ENCODE assay signal across 11 cellular contexts in genomic region chr2:85662899-85663683, GRCh38. TPM values are rescaled to one million over a fixed set of nuclear protein-coding genes. Genes with fewer than 3 reads are reported as not detected.
A peak's percentile ranks its signal among the peaks of the same experiment; 100 is the strongest.
DNase-seq lines count a peak whose midpoint lies in the region; ATAC-seq and TF ChIP-seq lines count a peak whose summit lies in the region.
"Had no signal": no experiment of that assay in that cellular context is flagged by ENCODE, and none has a peak within 500 bp of the region (broad histone marks: within the 10 kb centered on the region; RNA-seq: fewer than 3 reads in every experiment).

No MANE protein-coding gene starts in this region.

- no peak for ATAC-seq in CD4-positive, alpha-beta T cell (ENCODE audit: poor library complexity)
- ATAC-seq in left colon = no peak
- ATAC-seq: activated CD4-positive, CD25-positive, alpha-beta regulatory T cell treated with anti-CD3 and anti-CD28 coated beads, Interleukin-2, amount 50 U/mL, for 24 hours had no signal

- peaks cover 2% of the 10 kb centered on the region; the same call in 1 of the 2 replicates for H3F3A ChIP-seq in GM23248 (ENCODE audit: insufficient read depth)

- peaks cover 8% of the 10 kb centered on the region for H3K4me1 ChIP-seq in GM23248 (ENCODE audit: insufficient read depth)

- H3K27me3 Mint-ChIP-seq in glutamatergic neuron (ENCODE audit: unreplicated experiment) = peaks cover 11% of the 10 kb centered on the region
- no peaks in the 10 kb centered on the region for H3K27me3 Mint-ChIP-seq in CD4-positive, alpha-beta T cell

- POLR2A ChIA-PET in CD4-positive, alpha-beta T cell (lab: Charles Lee) = no interaction called here

- H3K27ac ChIP-seq in GM23248 = no peak overlapping the region
- no peak overlapping the region for H3K27ac ChIP-seq in CD4-positive, alpha-beta T cell (ENCODE audit: low read depth, low read length)
- H3K27ac ChIP-seq: HL-60 had no signal

- H4K20me1 ChIP-seq in GM23248 (ENCODE audit: insufficient read depth) = no peaks in the 10 kb centered on the region

- H3K27ac Mint-ChIP-seq in glutamatergic neuron (ENCODE audit: unreplicated experiment) = peak overlapping the region; percentile 33
- H3K27ac Mint-ChIP-seq in CD4-positive, alpha-beta T cell = no peak overlapping the region

- intact Hi-C loops in CD4-positive, alpha-beta T cell (cut with DNase I, micrococcal nuclease) = no loop called here
- intact Hi-C loops in left colon (cut with DNase I, micrococcal nuclease) = no loop called here

- no peak for TF ChIP-seq CTCF in glutamatergic neuron (IDR thresholded peaks at IDR 0.05; ENCODE audit: partially characterized antibody, unreplicated experiment)
- TF ChIP-seq CTCF in CD4-positive, alpha-beta T cell (IDR thresholded peaks at IDR 0.05) = no peak

- no peaks in the 10 kb centered on the region for H3K9me3 ChIP-seq in GM23248 (ENCODE audit: low read depth)
- H3K9me3 ChIP-seq in CD4-positive, alpha-beta T cell (ENCODE audit: control insufficient read depth, low read length) = no peaks in the 10 kb centered on the region

- H3K79me2 ChIP-seq in GM23248 (ENCODE audit: insufficient read depth) = no peaks in the 10 kb centered on the region

- in situ Hi-C loops in GM23248 (cut with MboI) = no loop called here

- H3K9me3 Mint-ChIP-seq in glutamatergic neuron (ENCODE audit: unreplicated experiment) = peaks cover 11% of the 10 kb centered on the region
- H3K9me3 Mint-ChIP-seq in CD4-positive, alpha-beta T cell = no peaks in the 10 kb centered on the region

- no peaks in the 10 kb centered on the region for H3K27me3 ChIP-seq in GM23248 (replicated peaks; ENCODE audit: insufficient read depth)
- H3K27me3 ChIP-seq in CD4-positive, alpha-beta T cell (ENCODE audit: control insufficient read depth, insufficient read depth, low read length) = no peaks in the 10 kb centered on the region

- H3K36me3 ChIP-seq in GM23248 (ENCODE audit: low read depth) = no peaks in the 10 kb centered on the region

- CTCF ChIA-PET in CD4-positive, alpha-beta T cell (lab: Charles Lee) = interaction anchor here (0.7 kb wide), 1 partner anchor 8 kb away, joined by 3 read pairs; no protein-coding TSS in a partner anchor

- H3K36me3 Mint-ChIP-seq in glutamatergic neuron (ENCODE audit: unreplicated experiment) = no peaks in the 10 kb centered on the region
- H3K36me3 Mint-ChIP-seq in CD4-positive, alpha-beta T cell (ENCODE audit: low read depth) = no peaks in the 10 kb centered on the region

- no peak overlapping the region for H3K4me3 Mint-ChIP-seq in glutamatergic neuron (ENCODE audit: unreplicated experiment)
- H3K4me3 Mint-ChIP-seq in CD4-positive, alpha-beta T cell = no peak overlapping the region

- peaks cover 9% of the 10 kb centered on the region for H3K4me1 Mint-ChIP-seq in glutamatergic neuron (ENCODE audit: low read depth, unreplicated experiment)
- no peaks in the 10 kb centered on the region for H3K4me1 Mint-ChIP-seq in CD4-positive, alpha-beta T cell (ENCODE audit: low read depth)

- H3K9me2 ChIP-seq in GM23248 (ENCODE audit: insufficient read depth) = no peaks in the 10 kb centered on the region

- DNase-seq in GM23248 (peak; percentile 97), SW480 (ENCODE audit: low spot score) (peak; percentile 61), glutamatergic neuron (no peak), pulmonary artery endothelial cell (ENCODE audit: low read depth, low spot score) (peak; percentile 87), left colon (no peak), NAMALWA (ENCODE audit: low spot score) (no peak)
- no peak for DNase-seq in CD4-positive, alpha-beta T cell
- no peak for DNase-seq in activated CD4-positive, CD25-positive, alpha-beta regulatory T cell treated with anti-CD3 and anti-CD28 coated beads, Interleukin-2, amount 50 U/mL, for 72 hours

- H3K4me2 ChIP-seq in GM23248 (ENCODE audit: unreplicated experiment) = no peak overlapping the region

- no peak overlapping the region for H3K4me3 ChIP-seq in GM23248

- H2AFZ ChIP-seq in GM23248 = no peak overlapping the region

- no peak overlapping the region for H3K9ac ChIP-seq in GM23248

- 84 to 85% methylated on average over 11 of the region's 11 CpGs for WGBS in GM23248 (ENCODE audit: low coverage in 1 of 2, low lambda C conversion rate in 2 of 2, missing lambda C conversion rate in 2 of 2), 2 experiments

RNA-seq across cellular contexts. Expression of gene SFTPB, which starts 4.9 kb away (rescaled TPM):
- total RNA-seq in GM23248 (2014; rRNA removed; shearing (Covaris generic)) = not detected in 2 replicates
- not detected in 2 replicates for polyA plus RNA-seq in GM23248 (2016; fragmentation: Nextera tagmentation; extraction: Ambion mirVana)
- total RNA-seq in glutamatergic neuron (ENCODE audit: unreplicated experiment) (not detected), pulmonary artery endothelial cell (not detected in 2 replicates), left colon (not detected)
- not detected for total RNA-seq in CD4-positive, alpha-beta T cell
- total RNA-seq: lung microvascular endothelial cell had no signal

RNA-seq across cellular contexts. Expression of gene GNLY, which starts 31.1 kb away (rescaled TPM):
- not detected in 2 replicates for total RNA-seq in GM23248 (2014; rRNA removed; shearing (Covaris generic))
- polyA plus RNA-seq in GM23248 (2016; fragmentation: Nextera tagmentation; extraction: Ambion mirVana) = not detected in 2 replicates
- total RNA-seq in glutamatergic neuron (ENCODE audit: unreplicated experiment) = not detected
- not detected in 2 replicates for total RNA-seq in pulmonary artery endothelial cell
- 10 to 100 TPM; 45.1 TPM for total RNA-seq in CD4-positive, alpha-beta T cell
- total RNA-seq in left colon = 10 to 100 TPM in 1 of 2 donors, 1 to 10 TPM in 1; 1.4 to 11.8 TPM
- total RNA-seq: lung microvascular endothelial cell had no signal

RNA-seq across cellular contexts. Expression of gene USP39, which starts 47.1 kb away (rescaled TPM):
- 41.4 and 44.5 TPM in 2 replicates for total RNA-seq in GM23248 (2014; rRNA removed; shearing (Covaris generic))
- 43.3 and 43.7 TPM in 2 replicates for polyA plus RNA-seq in GM23248 (2016; fragmentation: Nextera tagmentation; extraction: Ambion mirVana)
- 55.0 TPM for total RNA-seq in glutamatergic neuron (ENCODE audit: unreplicated experiment)
- 56.8 and 75.7 TPM in 2 replicates for total RNA-seq in pulmonary artery endothelial cell
- total RNA-seq in CD4-positive, alpha-beta T cell = 10 to 100 TPM; 48.1 to 51.2 TPM
- total RNA-seq in left colon = 10 to 100 TPM; 37.2 TPM

RNA-seq across cellular contexts. Expression of gene C2orf68, which starts 51.2 kb away (rescaled TPM):
- 9.8 and 19.5 TPM in 2 replicates for total RNA-seq in GM23248 (2014; rRNA removed; shearing (Covaris generic))
- polyA plus RNA-seq in GM23248 (2016; fragmentation: Nextera tagmentation; extraction: Ambion mirVana) = 30.4 and 31.3 TPM in 2 replicates
- 51.0 TPM for total RNA-seq in glutamatergic neuron (ENCODE audit: unreplicated experiment)
- total RNA-seq in pulmonary artery endothelial cell = 20.6 and 21.2 TPM in 2 replicates
- 10 to 100 TPM; 31.0 to 31.2 TPM for total RNA-seq in CD4-positive, alpha-beta T cell
- total RNA-seq in left colon = 10 to 100 TPM; 36.1 to 44.7 TPM

Comparison
In these comparisons a context has a peak if more than half of its experiments do, and no peak if none do; other contexts are left out.
1. DNase-seq: peak in GM23248 (single experiment), SW480 (single experiment) and pulmonary artery endothelial cell (single experiment); none in glutamatergic neuron (single experiment), CD4-positive, alpha-beta T cell (0 of 10), left colon (0 of 2), NAMALWA (single experiment) and activated CD4-positive, CD25-positive, alpha-beta regulatory T cell treated with anti-CD3 and anti-CD28 coated beads, Interleukin-2, amount 50 U/mL, for 72 hours (single experiment).